ENCODE assay signal across 8 cellular contexts in genomic region chr22:21646608-21647590, GRCh38. TPM values are rescaled to one million over a fixed set of nuclear protein-coding genes. Genes with fewer than 3 reads are reported as not detected.
DNase-seq lines count a peak whose midpoint lies in the region; ATAC-seq, FAIRE-seq and TF ChIP-seq lines count a peak whose summit lies in the region.

No MANE protein-coding gene starts in this region.

- H3K9me3 ChIP-seq in HepG2 (ENCODE audit: low read length): no peaks in the 10 kb centered on the region

- TF ChIP-seq EP300 in HepG2 (IDR thresholded peaks at IDR 0.05; ENCODE audit: low read depth in 2 of 2, low read length in 2 of 2) (no peak), HepG2 (CRISPR knock-in tag; IDR thresholded peaks at IDR 0.05; ENCODE audit: borderline replicate concordance) (no peak)

- TF ChIP-seq RAD21 in HepG2 (CRISPR knock-in tag; IDR thresholded peaks at IDR 0.05): peak; percentile 83

- no peaks in the 10 kb centered on the region for H3K9me2 ChIP-seq in GM23338 (ENCODE audit: insufficient read depth)

- POLR2A ChIA-PET in HepG2 (lab: Yijun Ruan, JAX): interaction anchor here (1.0 to 1.4 kb wide), 3 partner anchors 14 to 20 kb away, joined by 4 to 6 read pairs (median 5); partner anchors contain the start of genes CCDC116 and PPIL2

- H3K4me1 ChIP-seq in GM23338 (ENCODE audit: insufficient read depth) (peaks cover 11% of the 10 kb centered on the region), HepG2 (ENCODE audit: insufficient read depth, low read length) (peaks cover 34% of the 10 kb centered on the region)

- no TSS peak for BruUV-seq in HepG2 (replicated peaks; lab: Mats Ljungman, UMichigan)

- intact Hi-C loops in HepG2 (cut with micrococcal nuclease; ENCODE audit: unreplicated experiment): no loop called here

- H3K36me3 Mint-ChIP-seq in GM23338 (ENCODE audit: low read depth): peaks cover 28% of the 10 kb centered on the region

- H3K4me3 ChIP-seq in GM23338 (no peak overlapping the region), HepG2 (replicated peaks in 1 of 3; ENCODE audit: insufficient read depth in 1 of 3, low read depth in 2 of 3, low read length in 3 of 3) (no peak overlapping the region)

- WGBS in HepG2 (ENCODE audit: low lambda C conversion rate): 59% methylated on average over 14 of the region's 14 CpGs

- H2AFZ ChIP-seq in GM23338 (no peak overlapping the region), HepG2 (ENCODE audit: low read length) (no peak overlapping the region)

- DNase-seq in AG08396 (ENCODE audit: low spot score) (peak; percentile 76), GM23338 (ENCODE audit: low spot score) (peak; percentile 94), NCI-H446 treated with DMSO at 0.1 percent for 48 hours (lab: John Stamatoyannopoulos, UW) (peak; percentile 62), cerebellum (ENCODE audit: low spot score) (peak; percentile 80), HepG2 (ENCODE audit: low spot score) (peak; percentile 71)
- DNase-seq in activated CD4-positive, alpha-beta T cell treated with anti-CD3 and anti-CD28 coated beads for 1 hour: peak; percentile 66
- DNase-seq in stimulated activated CD4-positive, alpha-beta T cell treated with anti-CD3 and anti-CD28 coated beads, TNF-alpha, amount 100 ng/mL, for 48 hours (ENCODE audit: low read depth in 3 of 3): peak in 2 of 3 donors; percentile 60 to 63

- TF ChIP-seq CTCF in GM23338 (conservative IDR thresholded peaks at IDR 0.05; ENCODE audit: low read depth in 2 of 2) (peak; percentile 87 to 89), HepG2 (CRISPR knock-in tag; IDR thresholded peaks at IDR 0.05) (peak; percentile 86)

- H3K27ac ChIP-seq in GM23338 (ENCODE audit: low read depth) (no peak overlapping the region), HepG2 (ENCODE audit: extremely low read length, insufficient read depth, low read length) (no peak overlapping the region)

- ATAC-seq in GM23338: peak; percentile 10
- peak; percentile 8; the same call in 1 of the 3 replicates for ATAC-seq in HepG2
- no peak for ATAC-seq in HG02798 (IDR thresholded peaks at IDR 0.05; ENCODE audit: poor library complexity, unreplicated experiment)

- H3K79me2 ChIP-seq in GM23338 (replicated peaks; ENCODE audit: insufficient read depth) (no peaks in the 10 kb centered on the region), HepG2 (ENCODE audit: insufficient read depth, low read length) (peaks cover 10% of the 10 kb centered on the region)

- no peaks in the 10 kb centered on the region for H3K27me3 ChIP-seq in GM23338 (ENCODE audit: insufficient read depth)
- no peaks in the 10 kb centered on the region; a peak in 1 of 5 replicates for H3K27me3 ChIP-seq in HepG2 (ENCODE audit: control insufficient read depth in 1 of 2, insufficient read depth in 2 of 2, low read length in 2 of 2)

- H4K20me1 ChIP-seq in GM23338 (replicated peaks; ENCODE audit: insufficient read depth) (peaks cover 5% of the 10 kb centered on the region; the same call in 1 of the 2 replicates), HepG2 (ENCODE audit: insufficient read depth, low read length) (no peaks in the 10 kb centered on the region)

- H3K9me3 Mint-ChIP-seq in GM23338: no peaks in the 10 kb centered on the region

- TF ChIP-seq POLR2A in HepG2 (IDR thresholded peaks at IDR 0.05; ENCODE audit: insufficient read depth in 1 of 2, low read depth in 2 of 2, low read length in 2 of 2): 0 out of 4 replicates have a peak, but pooled peaks of 1 of the 2 experiments have one; percentile 9

- H3K27ac Mint-ChIP-seq in GM23338: no peak overlapping the region

- FAIRE-seq in HepG2 (lab: Jason Lieb, UNC): peak; percentile 95

- peaks cover 21% of the 10 kb centered on the region for H3K4me1 Mint-ChIP-seq in GM23338

- in situ Hi-C loops in HepG2 (cut with HindIII; ENCODE audit: extremely low pct_ligation_motif_present, low pct_unique_long_range_greater_than_20kb): no loop called here

- no peak overlapping the region for H3K4me2 ChIP-seq in GM23338
- H3K4me2 ChIP-seq in HepG2 (ENCODE audit: low read depth, low read length): no peak overlapping the region

- no peak overlapping the region; the same call in 2 of the 3 replicates for H3K4me3 Mint-ChIP-seq in GM23338

- H3K36me3 ChIP-seq in GM23338 (ENCODE audit: insufficient read depth) (no peaks in the 10 kb centered on the region), HepG2 (replicated peaks in 1 of 2; ENCODE audit: control insufficient read depth in 1 of 2, insufficient read depth in 2 of 2, low read length in 2 of 2) (peaks cover 0 to 18% of the 10 kb centered on the region in 2 experiments; a peak in 3 of 5 replicates)

- H3K27me3 Mint-ChIP-seq in GM23338 (ENCODE audit: insufficient read depth, low read depth, poor library complexity): peaks cover 9% of the 10 kb centered on the region

- H3K9ac ChIP-seq in HepG2 (ENCODE audit: insufficient read depth, low read depth, low read length): no peak overlapping the region

- H3F3A ChIP-seq in GM23338 (replicated peaks; ENCODE audit: low read depth): peaks cover 22% of the 10 kb centered on the region

- CTCF ChIA-PET in HepG2 (lab: Yijun Ruan, JAX; ENCODE audit: low intra/inter-chr PET ratio, low total read pairs): interaction anchor here (0.7 to 2.1 kb wide), 3 partner anchors 21 to 53 kb away, joined by 3 to 7 read pairs (median 5); no protein-coding TSS in a partner anchor

RNA-seq across cellular contexts. Expression of gene SDF2L1, which starts 4.8 kb away (rescaled TPM):
- 60.3 and 62.3 TPM in 2 replicates for total RNA-seq in GM23338 (2014; rRNA removed; shearing (Covaris generic))
- 72.7 and 74.8 TPM in 2 replicates for polyA plus RNA-seq in GM23338 (2016; fragmentation: Nextera tagmentation; extraction: Ambion mirVana)
- 5.0 TPM for total RNA-seq in cerebellum
- 39.7 and 57.4 TPM in 2 replicates for total RNA-seq in HepG2 (2016; rRNA removed; fragmentation: Illumina TruSeq; extraction: Trizol)
- total RNA-seq in HepG2 (2016; cell fraction: cytosol; rRNA removed; fragmentation: Illumina TruSeq; extraction: Trizol; ENCODE audit: low read depth): 33.2 and 40.3 TPM in 2 replicates
- total RNA-seq in HepG2 (2016; cell fraction: insoluble cytoplasmic fraction; rRNA removed; fragmentation: Illumina TruSeq; extraction: Trizol): 40.0 and 62.7 TPM in 2 replicates
- 45.7 and 54.6 TPM in 2 replicates for total RNA-seq in HepG2 (2016; cell fraction: membrane; rRNA removed; fragmentation: Illumina TruSeq; extraction: Trizol)
- 34.2 and 40.4 TPM in 2 replicates for total RNA-seq in HepG2 (2016; cell fraction: nucleus; rRNA removed; fragmentation: Illumina TruSeq; extraction: Trizol)
- 16.6 and 18.0 TPM in 2 replicates for polyA plus RNA-seq in HepG2 (2011; rRNA removed)
- 15.2 and 26.9 TPM in 2 replicates for polyA plus RNA-seq in HepG2 (2011; cell fraction: cytosol; rRNA removed)
- 10.9 and 11.0 TPM in 2 replicates for polyA plus RNA-seq in HepG2 (2011; cell fraction: nucleus; rRNA removed)
- 13.3 and 21.0 TPM in 2 replicates for polyA plus RNA-seq in HepG2 (2012)
- 42.3 and 50.0 TPM in 2 replicates for polyA plus RNA-seq in HepG2 (2016; cell fraction: cytosol; fragmentation: Illumina TruSeq; extraction: Trizol; ENCODE audit: low read depth)
- 46.2 TPM in 2 replicates for polyA plus RNA-seq in HepG2 (2016; cell fraction: insoluble cytoplasmic fraction; fragmentation: Illumina TruSeq; extraction: Trizol; ENCODE audit: low read depth)
- polyA plus RNA-seq in HepG2 (2016; cell fraction: membrane; fragmentation: Illumina TruSeq; extraction: Trizol; ENCODE audit: low read depth): 43.9 and 48.5 TPM in 2 replicates
- polyA plus RNA-seq in HepG2 (2016; cell fraction: nucleus; fragmentation: Illumina TruSeq; extraction: Trizol; ENCODE audit: insufficient read depth, low read depth): 73.9 and 89.3 TPM in 2 replicates
- polyA minus RNA-seq in HepG2 (2011; rRNA and poly(A)+ RNA removed; ENCODE audit: low replicate concordance): 24.5 and 32.2 TPM in 2 replicates
- polyA minus RNA-seq in HepG2 (2011; cell fraction: cytosol; rRNA and poly(A)+ RNA removed): 8.3 and 14.1 TPM in 2 replicates
- 2.6 and 5.5 TPM in 2 replicates for polyA minus RNA-seq in HepG2 (2011; cell fraction: nucleus; rRNA and poly(A)+ RNA removed)

RNA-seq across cellular contexts. Expression of gene CCDC116, which starts 14.3 kb away (rescaled TPM):
- total RNA-seq in GM23338 (2014; rRNA removed; shearing (Covaris generic)): 0.14 TPM in 1 of 2 replicates, not detected in the other
- 0.35 TPM in 1 of 2 replicates, not detected in the other for polyA plus RNA-seq in GM23338 (2016; fragmentation: Nextera tagmentation; extraction: Ambion mirVana)
- total RNA-seq in cerebellum: 0.45 TPM
- total RNA-seq in HepG2 (2016; rRNA removed; fragmentation: Illumina TruSeq; extraction: Trizol): 0.33 TPM in 1 of 2 replicates, not detected in the other
- total RNA-seq in HepG2 (2016; cell fraction: cytosol; rRNA removed; fragmentation: Illumina TruSeq; extraction: Trizol; ENCODE audit: low read depth): 0.09 TPM in 1 of 2 replicates, not detected in the other
- total RNA-seq in HepG2 (2016; cell fraction: insoluble cytoplasmic fraction; rRNA removed; fragmentation: Illumina TruSeq; extraction: Trizol): 0.13 and 0.15 TPM in 2 replicates
- total RNA-seq in HepG2 (2016; cell fraction: membrane; rRNA removed; fragmentation: Illumina TruSeq; extraction: Trizol): 0.28 TPM in 1 of 2 replicates, not detected in the other
- 0.19 and 0.28 TPM in 2 replicates for total RNA-seq in HepG2 (2016; cell fraction: nucleus; rRNA removed; fragmentation: Illumina TruSeq; extraction: Trizol)
- polyA plus RNA-seq in HepG2 (2011; rRNA removed): 0.05 and 0.15 TPM in 2 replicates
- 0.04 and 0.13 TPM in 2 replicates for polyA plus RNA-seq in HepG2 (2011; cell fraction: cytosol; rRNA removed)
- polyA plus RNA-seq in HepG2 (2011; cell fraction: nucleus; rRNA removed): 0.78 and 0.79 TPM in 2 replicates
- polyA plus RNA-seq in HepG2 (2012): 0.05 and 0.15 TPM in 2 replicates
- polyA plus RNA-seq in HepG2 (2016; cell fraction: cytosol; fragmentation: Illumina TruSeq; extraction: Trizol; ENCODE audit: low read depth): 0.05 and 0.07 TPM in 2 replicates
- 0.17 TPM in 1 of 2 replicates, not detected in the other for polyA plus RNA-seq in HepG2 (2016; cell fraction: insoluble cytoplasmic fraction; fragmentation: Illumina TruSeq; extraction: Trizol; ENCODE audit: low read depth)
- 0.16 TPM in 1 of 2 replicates, not detected in the other for polyA plus RNA-seq in HepG2 (2016; cell fraction: membrane; fragmentation: Illumina TruSeq; extraction: Trizol; ENCODE audit: low read depth)
- 0.64 and 0.97 TPM in 2 replicates for polyA plus RNA-seq in HepG2 (2016; cell fraction: nucleus; fragmentation: Illumina TruSeq; extraction: Trizol; ENCODE audit: insufficient read depth, low read depth)
- polyA minus RNA-seq in HepG2 (2011; rRNA and poly(A)+ RNA removed; ENCODE audit: low replicate concordance): 0.07 and 0.12 TPM in 2 replicates
- polyA minus RNA-seq in HepG2 (2011; cell fraction: cytosol; rRNA and poly(A)+ RNA removed): not detected in 2 replicates
- polyA minus RNA-seq in HepG2 (2011; cell fraction: nucleus; rRNA and poly(A)+ RNA removed): 0.39 and 0.50 TPM in 2 replicates

RNA-seq across cellular contexts. Expression of gene YDJC, which starts 17.1 kb away (rescaled TPM):
- total RNA-seq in GM23338 (2014; rRNA removed; shearing (Covaris generic)): 58.8 and 83.7 TPM in 2 replicates
- polyA plus RNA-seq in GM23338 (2016; fragmentation: Nextera tagmentation; extraction: Ambion mirVana) (53.3 and 58.4 TPM in 2 replicates), HepG2 (2011; rRNA removed) (15.3 and 19.9 TPM in 2 replicates)
- total RNA-seq in cerebellum (4.2 TPM), HepG2 (2016; rRNA removed; fragmentation: Illumina TruSeq; extraction: Trizol) (27.0 and 32.0 TPM in 2 replicates)
- 18.2 and 18.6 TPM in 2 replicates for total RNA-seq in HepG2 (2016; cell fraction: cytosol; rRNA removed; fragmentation: Illumina TruSeq; extraction: Trizol; ENCODE audit: low read depth)
- total RNA-seq in HepG2 (2016; cell fraction: insoluble cytoplasmic fraction; rRNA removed; fragmentation: Illumina TruSeq; extraction: Trizol): 28.2 and 30.6 TPM in 2 replicates
- total RNA-seq in HepG2 (2016; cell fraction: membrane; rRNA removed; fragmentation: Illumina TruSeq; extraction: Trizol): 30.4 and 39.2 TPM in 2 replicates
- 14.3 and 16.0 TPM in 2 replicates for total RNA-seq in HepG2 (2016; cell fraction: nucleus; rRNA removed; fragmentation: Illumina TruSeq; extraction: Trizol)
- polyA plus RNA-seq in HepG2 (2011; cell fraction: cytosol; rRNA removed): 15.7 and 30.3 TPM in 2 replicates
- 42.4 and 43.1 TPM in 2 replicates for polyA plus RNA-seq in HepG2 (2011; cell fraction: nucleus; rRNA removed)
- polyA plus RNA-seq in HepG2 (2012): 10.8 and 14.7 TPM in 2 replicates
- polyA plus RNA-seq in HepG2 (2016; cell fraction: cytosol; fragmentation: Illumina TruSeq; extraction: Trizol; ENCODE audit: low read depth): 20.1 and 25.1 TPM in 2 replicates
- polyA plus RNA-seq in HepG2 (2016; cell fraction: insoluble cytoplasmic fraction; fragmentation: Illumina TruSeq; extraction: Trizol; ENCODE audit: low read depth): 30.6 and 33.5 TPM in 2 replicates
- 32.1 and 32.9 TPM in 2 replicates for polyA plus RNA-seq in HepG2 (2016; cell fraction: membrane; fragmentation: Illumina TruSeq; extraction: Trizol; ENCODE audit: low read depth)
- polyA plus RNA-seq in HepG2 (2016; cell fraction: nucleus; fragmentation: Illumina TruSeq; extraction: Trizol; ENCODE audit: insufficient read depth, low read depth): 31.4 and 34.1 TPM in 2 replicates
- polyA minus RNA-seq in HepG2 (2011; rRNA and poly(A)+ RNA removed; ENCODE audit: low replicate concordance): 24.6 and 29.4 TPM in 2 replicates
- polyA minus RNA-seq in HepG2 (2011; cell fraction: cytosol; rRNA and poly(A)+ RNA removed): 8.5 and 10.8 TPM in 2 replicates
- polyA minus RNA-seq in HepG2 (2011; cell fraction: nucleus; rRNA and poly(A)+ RNA removed): 11.7 and 13.1 TPM in 2 replicates

RNA-seq across cellular contexts. Expression of gene PPIL2, which starts 18.9 kb away (rescaled TPM):
- 30.7 and 34.1 TPM in 2 replicates for total RNA-seq in GM23338 (2014; rRNA removed; shearing (Covaris generic))
- 21.6 and 23.0 TPM in 2 replicates for polyA plus RNA-seq in GM23338 (2016; fragmentation: Nextera tagmentation; extraction: Ambion mirVana)
- total RNA-seq in cerebellum: 32.3 TPM
- 31.6 and 31.9 TPM in 2 replicates for total RNA-seq in HepG2 (2016; rRNA removed; fragmentation: Illumina TruSeq; extraction: Trizol)
- total RNA-seq in HepG2 (2016; cell fraction: cytosol; rRNA removed; fragmentation: Illumina TruSeq; extraction: Trizol; ENCODE audit: low read depth): 9.2 and 10.5 TPM in 2 replicates
- 23.6 and 33.0 TPM in 2 replicates for total RNA-seq in HepG2 (2016; cell fraction: insoluble cytoplasmic fraction; rRNA removed; fragmentation: Illumina TruSeq; extraction: Trizol)
- 9.1 and 9.4 TPM in 2 replicates for total RNA-seq in HepG2 (2016; cell fraction: membrane; rRNA removed; fragmentation: Illumina TruSeq; extraction: Trizol)
- total RNA-seq in HepG2 (2016; cell fraction: nucleus; rRNA removed; fragmentation: Illumina TruSeq; extraction: Trizol): 42.7 and 45.7 TPM in 2 replicates
- 56.1 and 59.4 TPM in 2 replicates for polyA plus RNA-seq in HepG2 (2011; rRNA removed)
- 22.8 and 28.5 TPM in 2 replicates for polyA plus RNA-seq in HepG2 (2011; cell fraction: cytosol; rRNA removed)
- polyA plus RNA-seq in HepG2 (2011; cell fraction: nucleus; rRNA removed): 197 and 240 TPM in 2 replicates
- 26.0 and 29.4 TPM in 2 replicates for polyA plus RNA-seq in HepG2 (2012)
- 2.5 and 3.3 TPM in 2 replicates for polyA plus RNA-seq in HepG2 (2016; cell fraction: cytosol; fragmentation: Illumina TruSeq; extraction: Trizol; ENCODE audit: low read depth)
- 30.7 and 39.2 TPM in 2 replicates for polyA plus RNA-seq in HepG2 (2016; cell fraction: insoluble cytoplasmic fraction; fragmentation: Illumina TruSeq; extraction: Trizol; ENCODE audit: low read depth)
- polyA plus RNA-seq in HepG2 (2016; cell fraction: membrane; fragmentation: Illumina TruSeq; extraction: Trizol; ENCODE audit: low read depth): 6.2 and 7.6 TPM in 2 replicates
- 66.3 and 80.1 TPM in 2 replicates for polyA plus RNA-seq in HepG2 (2016; cell fraction: nucleus; fragmentation: Illumina TruSeq; extraction: Trizol; ENCODE audit: insufficient read depth, low read depth)
- 22.5 and 39.0 TPM in 2 replicates for polyA minus RNA-seq in HepG2 (2011; rRNA and poly(A)+ RNA removed; ENCODE audit: low replicate concordance)
- polyA minus RNA-seq in HepG2 (2011; cell fraction: cytosol; rRNA and poly(A)+ RNA removed): 15.4 and 16.6 TPM in 2 replicates
- 108 and 114 TPM in 2 replicates for polyA minus RNA-seq in HepG2 (2011; cell fraction: nucleus; rRNA and poly(A)+ RNA removed)
